ENCODE assay signal across 22 cellular contexts in genomic region chr7:153532321-153532720, GRCh38.
"Had no signal": no experiment of that assay in that cellular context is flagged by ENCODE, and none has a peak within 500 bp of the region (broad histone marks: within the 10 kb centered on the region; RNA-seq: fewer than 3 reads in every experiment).

No MANE protein-coding gene starts in this region.

- ATAC-seq: effector memory CD8-positive, alpha-beta T cell; esophagus mucosa; foreskin keratinocyte; gastrocnemius medialis; gastroesophageal sphincter; heart left ventricle; heart right ventricle had no signal

- H3K27ac Mint-ChIP-seq: dendritic cell treated with granulocyte-macrophage colony-stimulating factor and Interleukin-4, amounts not matched to agents 40 ng/mL and 50 ng/mL, for 4 days; effector memory CD8-positive, alpha-beta T cell; endodermal cell had no signal

- H3K27me3 Mint-ChIP-seq: dendritic cell treated with granulocyte-macrophage colony-stimulating factor and Interleukin-4, amounts not matched to agents 40 ng/mL and 50 ng/mL, for 4 days; effector memory CD8-positive, alpha-beta T cell had no signal

- H3K4me1 Mint-ChIP-seq: endodermal cell had no signal

- H3K4me3 Mint-ChIP-seq: dendritic cell treated with granulocyte-macrophage colony-stimulating factor and Interleukin-4, amounts not matched to agents 40 ng/mL and 50 ng/mL, for 4 days; effector memory CD8-positive, alpha-beta T cell; endodermal cell had no signal

- DNase-seq: colonic mucosa; cortex of kidney; dermis blood vessel endothelial cell; dorsolateral prefrontal cortex; effector CD4-positive, alpha-beta T cell; effector CD8-positive, alpha-beta T cell; effector memory CD4-positive, alpha-beta T cell; effector memory CD8-positive, alpha-beta T cell; endodermal cell; erythroblast; esophagus squamous epithelium; foreskin fibroblast; foreskin keratinocyte; foreskin melanocyte; gastrocnemius medialis; glutamatergic neuron; head of caudate nucleus; heart left ventricle; heart right ventricle had no signal
